In genomic region chrX:77814210-77814609, GRCh38 we compare ENCODE assay signal across 27 cellular contexts.
"Had no signal": no experiment of that assay in that cellular context is flagged by ENCODE, and none has a peak within 500 bp of the region (broad histone marks: within the 10 kb centered on the region; RNA-seq: fewer than 3 reads in every experiment).

No MANE protein-coding gene starts in this region.

- DNase-seq: activated B cell treated with CpG ODN at 0.5 μM for 24 hours; activated CD4-positive, alpha-beta T cell treated with anti-CD3 and anti-CD28 coated beads for 1 hour; activated CD4-positive, alpha-beta T cell treated with anti-CD3 and anti-CD28 coated beads, Interleukin-2, amount 10 ng/mL, durations not matched to agents 24 days and 14 days; activated CD4-positive, alpha-beta T cell treated with anti-CD3 and anti-CD28 coated beads, Interleukin-2, amount 50 U/mL, for 48 hours; activated CD8-positive, alpha-beta memory T cell treated with anti-CD3 and anti-CD28 coated beads, Interleukin-2, amount 10 ng/mL, durations not matched to agents 7 days and 5 days; activated effector memory CD4-positive, alpha-beta T cell treated with Interleukin-2 at 50 U/mL for 16 hours; activated naive CD4-positive, alpha-beta T cell; activated naive CD8-positive, alpha-beta T cell treated with anti-CD3 and anti-CD28 coated beads, Interleukin-2, amount 50 U/mL, for 24 hours; activated T-cell treated with anti-CD3 and anti-CD28 coated beads, Interleukin-2, amount 50 U/mL, for 24 hours; amniotic stem cell; MG63; NCI-H1092 treated with DMSO at 0.1 percent for 48 hours; NCI-H1417 treated with DMSO at 0.1 percent for 48 hours; NCI-H1694; NCI-H2029; NCI-H2107; NCI-H2171 treated with DMSO at 0.1 percent for 48 hours; NCI-H345; NCI-H510A; NCI-H526 treated with DMSO at 0.1 percent for 48 hours; NCI-H82; NK-92 treated with Interleukin-12 subunit alpha and Interleukin-12 subunit beta, amount 100 ng/mL, for 24 hours; PC-3; SHP77 treated with DMSO at 0.1 percent for 48 hours had no signal

- FAIRE-seq: astrocyte, RCC 7860 had no signal

- H3K9me3 ChIP-seq: MG63 had no signal

- ATAC-seq: activated CD8-positive, alpha-beta memory T cell treated with anti-CD3 and anti-CD28 coated beads, Interleukin-2, amount 10 ng/mL, durations not matched to agents 7 days and 5 days; activated naive CD4-positive, alpha-beta T cell treated with anti-CD3 and anti-CD28 coated beads, Interleukin-2, amount 50 U/mL, for 72 hours; activated naive CD8-positive, alpha-beta T cell treated with anti-CD3 and anti-CD28 coated beads, Interleukin-2, amount 50 U/mL, for 24 hours; PC-3 had no signal

- H3K36me3 ChIP-seq: MG63 had no signal

- H3K4me3 ChIP-seq: MG63 had no signal

- H3K27me3 ChIP-seq: MG63 had no signal
